In genomic region chr1:179021873-179022272, GRCh38 we compare ENCODE assay signal across 10 cellular contexts. TPM values are rescaled to one million over a fixed set of nuclear protein-coding genes. Genes with fewer than 3 reads are reported as not detected.
DNase-seq lines count a peak whose midpoint lies in the region; ATAC-seq, FAIRE-seq and TF ChIP-seq lines count a peak whose summit lies in the region.
"Had no signal": no experiment of that assay in that cellular context is flagged by ENCODE, and none has a peak within 500 bp of the region (broad histone marks: within the 10 kb centered on the region; RNA-seq: fewer than 3 reads in every experiment).

No MANE protein-coding gene starts in this region.

- H3K36me3 Mint-ChIP-seq in stimulated activated naive B cell treated with anti-CD40 and anti-IgM and Interleukin-4, amounts not matched to agents 10 μg/mL and 1 μg/mL and 100 μg/mL, for 72 hours: no peaks in the 10 kb centered on the region

- H3K27ac Mint-ChIP-seq in stimulated activated naive B cell treated with anti-CD40 and anti-IgM and Interleukin-4, amounts not matched to agents 10 μg/mL and 1 μg/mL and 100 μg/mL, for 72 hours: no peak overlapping the region
- H3K27ac Mint-ChIP-seq: activated T-helper 17 cell treated with anti-CD3 and anti-CD28 coated beads, Interleukin-2, amount 50 U/mL, for 72 hours had no signal

- no peak overlapping the region for H3K4me3 Mint-ChIP-seq in stimulated activated naive B cell treated with anti-CD40 and anti-IgM and Interleukin-4, amounts not matched to agents 10 μg/mL and 1 μg/mL and 100 μg/mL, for 72 hours
- H3K4me3 Mint-ChIP-seq: activated T-helper 17 cell treated with anti-CD3 and anti-CD28 coated beads, Interleukin-2, amount 50 U/mL, for 72 hours had no signal

- H3K36me3 ChIP-seq in A673 (ENCODE audit: insufficient read depth, low read length, poor library complexity, severe bottlenecking): no peaks in the 10 kb centered on the region

- no peak for ATAC-seq in stimulated activated naive CD8-positive, alpha-beta T cell treated with anti-CD3 and anti-CD28 coated beads, Interleukin-15, Interleukin-2, amounts not matched to agents 100 U/mL and 50 U/mL, for 24 hours
- ATAC-seq in stimulated activated naive B cell treated with anti-CD40 and anti-IgM and Interleukin-4, amounts not matched to agents 10 μg/mL and 1 μg/mL and 100 μg/mL, for 72 hours (replicated peaks): no peak
- ATAC-seq: activated T-helper 17 cell treated with anti-CD3 and anti-CD28 coated beads, Interleukin-2, amount 50 U/mL, for 72 hours had no signal

- BruUV-seq in A673 (replicated peaks; lab: Mats Ljungman, UMichigan): no TSS peak

- H3K4me1 Mint-ChIP-seq in stimulated activated naive B cell treated with anti-CD40 and anti-IgM and Interleukin-4, amounts not matched to agents 10 μg/mL and 1 μg/mL and 100 μg/mL, for 72 hours: peaks cover 6 to 8% of the 10 kb centered on the region in 2 donors

- no peaks in the 10 kb centered on the region for H3K27me3 ChIP-seq in A673 (replicated peaks; ENCODE audit: insufficient read depth, low read depth, low read length, poor library complexity)

- intact Hi-C loops in A673 (cut with micrococcal nuclease; ENCODE audit: unreplicated experiment): no loop called here

- FAIRE-seq in GM19239 (lab: Jason Lieb, UNC): no peak

- H3K9me3 ChIP-seq in A673 (ENCODE audit: low read depth, low read length, poor library complexity, severe bottlenecking): no peaks in the 10 kb centered on the region

- H3K27me3 Mint-ChIP-seq in stimulated activated naive B cell treated with anti-CD40 and anti-IgM and Interleukin-4, amounts not matched to agents 10 μg/mL and 1 μg/mL and 100 μg/mL, for 72 hours: peaks cover 0 to 6% of the 10 kb centered on the region in 2 donors
- H3K27me3 Mint-ChIP-seq: activated T-helper 17 cell treated with anti-CD3 and anti-CD28 coated beads, Interleukin-2, amount 50 U/mL, for 72 hours had no signal

- POLR2A ChIA-PET in A673 (lab: Charles Lee; ENCODE audit: low non-redundant PET): no interaction called here

- H3K4me3 ChIP-seq in A673 (ENCODE audit: low read depth, low read length, poor library complexity, severe bottlenecking): no peak overlapping the region

- CTCF ChIA-PET in A673 (lab: Charles Lee): no interaction called here

- H3K27ac ChIP-seq in A673 (ENCODE audit: low read depth, low read length, poor library complexity, severe bottlenecking) (no peak overlapping the region), VCaP (peak overlapping the region; percentile 36; the same call in 1 of the 2 replicates)

- peak; percentile 11 for DNase-seq in A673 (ENCODE audit: low spot score)
- DNase-seq in MV-4-11 (lab: John Stamatoyannopoulos, UW): peak; percentile 57
- DNase-seq in hypothalamus (lab: John Stamatoyannopoulos, UW): peak in 36 of 51 donors; percentile 2 to 65 (median 22)
- DNase-seq in stimulated activated naive CD8-positive, alpha-beta T cell treated with anti-CD3 and anti-CD28 coated beads, Interleukin-15, Interleukin-2, amounts not matched to agents 100 U/mL and 50 U/mL, for 24 hours: no peak
- DNase-seq in GM19239 (ENCODE audit: insufficient read length, low spot score): no peak
- no peak for DNase-seq in stimulated activated naive B cell treated with anti-CD40 and anti-IgM and Interleukin-4, amounts not matched to agents 10 μg/mL and 1 μg/mL and 100 μg/mL, for 72 hours
- DNase-seq in GM10266 (ENCODE audit: extremely low spot score): no peak

- TF ChIP-seq CTCF in A673 (conservative IDR thresholded peaks at IDR 0.05; ENCODE audit: low read depth, low read length) (no peak), VCaP (conservative IDR thresholded peaks at IDR 0.05) (no peak), GM10266 (IDR thresholded peaks at IDR 0.05; ENCODE audit: control insufficient read depth, insufficient read depth, low read depth, missing control alignments) (no peak)

- H3K9me3 Mint-ChIP-seq in stimulated activated naive B cell treated with anti-CD40 and anti-IgM and Interleukin-4, amounts not matched to agents 10 μg/mL and 1 μg/mL and 100 μg/mL, for 72 hours: no peaks in the 10 kb centered on the region
- H3K9me3 Mint-ChIP-seq: activated T-helper 17 cell treated with anti-CD3 and anti-CD28 coated beads, Interleukin-2, amount 50 U/mL, for 72 hours; neural crest cell had no signal

- H3K4me1 ChIP-seq in A673 (ENCODE audit: insufficient read depth, low read length, poor library complexity, severe bottlenecking): peaks cover 1% of the 10 kb centered on the region

RNA-seq across cellular contexts. Expression of gene FAM20B, which starts 3.8 kb away (rescaled TPM):
- total RNA-seq in A673 (2021): 43.3 and 46.9 TPM in 2 replicates

RNA-seq across cellular contexts. Expression of gene TOR3A, which starts 60.0 kb away (rescaled TPM):
- 18.0 and 21.0 TPM in 2 replicates for total RNA-seq in A673 (2021)

Comparison
In these comparisons a context has a peak if more than half of its experiments do, and no peak if none do; other contexts are left out.
1. DNase-seq: peak in A673 (single experiment), MV-4-11 (single experiment) and hypothalamus (36 of 51); none in stimulated activated naive CD8-positive, alpha-beta T cell treated with anti-CD3 and anti-CD28 coated beads, Interleukin-15, Interleukin-2, amounts not matched to agents 100 U/mL and 50 U/mL, for 24 hours (single experiment), GM19239 (single experiment), stimulated activated naive B cell treated with anti-CD40 and anti-IgM and Interleukin-4, amounts not matched to agents 10 μg/mL and 1 μg/mL and 100 μg/mL, for 72 hours (single experiment) and GM10266 (single experiment).